ENCODE assay signal across 9 cellular contexts in genomic region chr22:50576070-50576469, GRCh38. TPM values are rescaled to one million over a fixed set of nuclear protein-coding genes. Genes with fewer than 3 reads are reported as not detected.
DNase-seq lines count a peak whose midpoint lies in the region; ATAC-seq and TF ChIP-seq lines count a peak whose summit lies in the region.
"Had no signal": no experiment of that assay in that cellular context is flagged by ENCODE, and none has a peak within 500 bp of the region (broad histone marks: within the 10 kb centered on the region; RNA-seq: fewer than 3 reads in every experiment).

No MANE protein-coding gene starts in this region.

- H3K4me2 ChIP-seq in osteoblast (ENCODE audit: insufficient read depth, low read length) = no peak overlapping the region

- no peak overlapping the region for H3K4me3 ChIP-seq in osteoblast (ENCODE audit: insufficient read depth, low read length)
- no peak overlapping the region for H3K4me3 ChIP-seq in uterus

- ATAC-seq in HG03159 (IDR thresholded peaks at IDR 0.05; ENCODE audit: unreplicated experiment) (no peak), HG03342 (IDR thresholded peaks at IDR 0.05; ENCODE audit: unreplicated experiment) (no peak)

- H3K9me3 ChIP-seq in osteoblast (ENCODE audit: low read depth, low read length) (no peaks in the 10 kb centered on the region), uterus (no peaks in the 10 kb centered on the region)

- H3K79me2 ChIP-seq in osteoblast (ENCODE audit: insufficient read depth, low read length) = no peaks in the 10 kb centered on the region

- no peak overlapping the region for H2AFZ ChIP-seq in osteoblast (ENCODE audit: low read length)

- intact Hi-C loops in uterus (cut with DNase I; ENCODE audit: low total_unique reads) = no loop called here

- H3K27ac ChIP-seq in osteoblast (ENCODE audit: low read depth, low read length) (no peak overlapping the region), uterus (no peak overlapping the region)
- H3K27ac ChIP-seq: 22Rv1 had no signal

- peaks cover 11% of the 10 kb centered on the region for H3K4me1 ChIP-seq in osteoblast (ENCODE audit: insufficient read depth, low read length)
- H3K4me1 ChIP-seq in uterus = peaks cover 0 to under 1% of the 10 kb centered on the region in 2 donors

- DNase-seq in DMS153 (lab: John Stamatoyannopoulos, UW) (peak; percentile 49), DMS153 treated with DMSO at 0.1 percent for 48 hours (lab: John Stamatoyannopoulos, UW; ENCODE audit: unreplicated experiment) (no peak), NCI-H526 (lab: John Stamatoyannopoulos, UW) (peak; percentile 35 to 66), cerebellar nuclear complex (lab: John Stamatoyannopoulos, UW) (peak; percentile 37 to 44), osteoblast (ENCODE audit: insufficient read length, low spot score, missing footprints) (peak; percentile 90), uterus (no peak)

- H4K20me1 ChIP-seq in osteoblast (ENCODE audit: insufficient read depth, low read length) = no peaks in the 10 kb centered on the region

- TF ChIP-seq CTCF in osteoblast (IDR thresholded peaks at IDR 0.05; ENCODE audit: extremely low read depth, low read depth, low read length) (peak; percentile 41), uterus (IDR thresholded peaks at IDR 0.05) (no peak)

- H3K27me3 ChIP-seq in osteoblast (ENCODE audit: insufficient read depth, low read length) (no peaks in the 10 kb centered on the region), uterus (no peaks in the 10 kb centered on the region)

- H3K36me3 ChIP-seq in osteoblast (ENCODE audit: insufficient read depth, low read length) (peaks cover 7% of the 10 kb centered on the region), uterus (no peaks in the 10 kb centered on the region)

- TF ChIP-seq POLR2A in uterus (IDR thresholded peaks at IDR 0.05) = no peak

RNA-seq across cellular contexts. Expression of gene CPT1B, which starts 2.2 kb away (rescaled TPM):
- 1.8 and 2.1 TPM in 2 replicates for total RNA-seq in osteoblast
- 10 to 100 TPM in 1 of 4 donors, 1 to 10 TPM in 1, under 1 TPM in 1, not detected in 1; 0.51 to 10.4 (median 7.2) TPM for total RNA-seq in uterus

RNA-seq across cellular contexts. Expression of gene CHKB, which starts 6.6 kb away (rescaled TPM):
- total RNA-seq in osteoblast = 27.4 and 28.6 TPM in 2 replicates
- total RNA-seq in uterus = 10 to 100 TPM; 13.5 to 75.6 (median 55.2) TPM

RNA-seq across cellular contexts. Expression of gene SYCE3, which starts 13.4 kb away (rescaled TPM):
- total RNA-seq in osteoblast (not detected in 2 replicates), uterus (not detected)

RNA-seq across cellular contexts. Expression of gene MAPK8IP2, which starts 24.5 kb away (rescaled TPM):
- total RNA-seq in osteoblast (0.29 and 0.36 TPM in 2 replicates), uterus (1 to 10 TPM in 3 of 4 donors, not detected in 1; 1.7 to 6.1 (median 5.2) TPM)

RNA-seq across cellular contexts. Expression of gene KLHDC7B, which starts 30.4 kb away (rescaled TPM):
- total RNA-seq in osteoblast (0.29 and 0.72 TPM in 2 replicates), uterus (not detected)

Comparison
In these comparisons a context has a peak if more than half of its experiments do, and no peak if none do; other contexts are left out.
1. DNase-seq: peak in DMS153 (single experiment), NCI-H526 (2 of 2), cerebellar nuclear complex (2 of 2) and osteoblast (single experiment); none in DMS153 treated with DMSO at 0.1 percent for 48 hours (single experiment) and uterus (0 of 2).